Comparison of ENCODE assay signal across 13 cellular contexts in the genomic region with DNA sequence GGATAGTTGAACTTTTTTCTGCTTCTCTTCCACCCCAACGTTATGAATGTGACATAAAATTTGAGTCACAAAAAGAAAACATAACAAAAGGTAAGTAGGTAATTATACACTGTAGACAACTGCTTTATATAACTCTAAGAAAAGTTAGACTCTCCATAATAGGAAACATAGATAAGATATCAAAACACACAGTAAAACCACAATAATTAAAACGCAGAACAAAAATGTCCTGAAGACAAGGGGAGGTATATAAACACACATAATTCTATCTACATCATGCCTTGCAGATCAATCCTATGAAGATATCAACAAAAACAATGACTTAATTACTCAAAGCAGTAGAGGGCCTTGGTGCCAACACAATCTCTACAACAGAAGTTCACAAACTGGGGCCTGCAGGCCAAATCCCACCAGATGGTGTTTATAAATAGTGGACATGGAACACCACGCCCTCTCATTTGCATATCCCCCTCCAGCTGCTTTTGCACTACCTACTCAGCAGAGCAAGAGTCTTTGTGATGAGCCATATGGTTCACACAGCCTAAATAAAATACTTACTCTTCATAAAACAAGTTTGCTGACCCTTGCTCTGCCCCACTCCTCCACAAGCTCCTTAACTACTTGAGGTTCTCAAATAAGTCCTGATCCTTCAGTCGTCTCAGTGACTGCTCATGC.
DNase-seq lines count a peak whose midpoint lies in the region; ATAC-seq lines count a peak whose summit lies in the region.
"Had no signal": no experiment of that assay in that cellular context is flagged by ENCODE, and none has a peak within 500 bp of the region (broad histone marks: within the 10 kb centered on the region; RNA-seq: fewer than 3 reads in every experiment).

No MANE protein-coding gene starts in this region.

- H3K9me3 Mint-ChIP-seq in activated naive CD8-positive, alpha-beta T cell (ENCODE audit: low read depth): peaks cover 3% of the 10 kb centered on the region
- H3K9me3 Mint-ChIP-seq in activated naive CD8-positive, alpha-beta T cell treated with anti-CD3 and anti-CD28 coated beads for 36 hours: peaks cover 6% of the 10 kb centered on the region
- peaks cover 0 to 3% of the 10 kb centered on the region in 2 donors for H3K9me3 Mint-ChIP-seq in effector memory CD8-positive, alpha-beta T cell
- H3K9me3 Mint-ChIP-seq in stimulated activated effector memory CD8-positive, alpha-beta T cell treated with anti-CD3 and anti-CD28 coated beads, Interleukin-12 subunit alpha, Interleukin-12 subunit beta, amount 100 ng/mL, for 72 hours: peaks cover 3% of the 10 kb centered on the region
- peaks cover 13% of the 10 kb centered on the region for H3K9me3 Mint-ChIP-seq in activated CD4-positive, alpha-beta T cell treated with anti-CD3 and anti-CD28 coated beads, Interleukin-2, amount 10 ng/mL, durations not matched to agents 7 days and 5 days

- CTCF ChIA-PET in activated CD4-positive, alpha-beta T cell treated with anti-CD3 and anti-CD28 coated beads, Interleukin-2, amount 10 ng/mL, durations not matched to agents 7 days and 5 days (lab: Charles Lee): interaction anchor here (1.0 to 1.4 kb wide), 2 partner anchors 13 to 32 kb away, joined by 3 read pairs; no protein-coding TSS in a partner anchor

- POLR2A ChIA-PET in activated CD4-positive, alpha-beta T cell treated with anti-CD3 and anti-CD28 coated beads, Interleukin-2, amount 10 ng/mL, durations not matched to agents 7 days and 5 days (lab: Charles Lee): no interaction called here

- no peak for DNase-seq in activated naive CD8-positive, alpha-beta T cell treated with anti-CD3 and anti-CD28 coated beads for 36 hours
- peak; percentile 6 for DNase-seq in NCI-H446 treated with DMSO at 0.1 percent for 48 hours (lab: John Stamatoyannopoulos, UW)
- DNase-seq in effector memory CD8-positive, alpha-beta T cell: no peak
- DNase-seq in stimulated activated effector memory CD8-positive, alpha-beta T cell treated with anti-CD3 and anti-CD28 coated beads, Interleukin-12 subunit alpha, Interleukin-12 subunit beta, amount 100 ng/mL, for 72 hours (ENCODE audit: low spot score in 2 of 2): no peak
- no peak for DNase-seq in activated CD4-positive, alpha-beta T cell treated with anti-CD3 and anti-CD28 coated beads, Interleukin-2, amount 10 ng/mL, durations not matched to agents 7 days and 5 days
- DNase-seq in stimulated activated CD4-positive, alpha-beta T cell treated with anti-CD3 and anti-CD28 coated beads, Interleukin-12 subunit alpha, Interleukin-12 subunit beta, amount 100 ng/mL, for 4 hours: no peak
- DNase-seq: activated naive CD8-positive, alpha-beta T cell treated with anti-CD3 and anti-CD28 coated beads, Interleukin-2, amount 10 ng/mL, durations not matched to agents 7 days and 5 days; heart left ventricle; NCI-H146; PC-3; T-helper 9 cell had no signal

- no peak for ATAC-seq in effector memory CD8-positive, alpha-beta T cell (replicated peaks)
- ATAC-seq in stimulated activated effector memory CD8-positive, alpha-beta T cell treated with anti-CD3 and anti-CD28 coated beads, Interleukin-12 subunit alpha, Interleukin-12 subunit beta, amount 100 ng/mL, for 72 hours: no peak
- ATAC-seq in HG02973 (IDR thresholded peaks at IDR 0.05; ENCODE audit: unreplicated experiment): no peak
- ATAC-seq: PC-3 had no signal

- peaks cover 41% of the 10 kb centered on the region for H3K4me1 Mint-ChIP-seq in activated naive CD8-positive, alpha-beta T cell (ENCODE audit: low read depth)
- peaks cover 26% of the 10 kb centered on the region for H3K4me1 Mint-ChIP-seq in activated naive CD8-positive, alpha-beta T cell treated with anti-CD3 and anti-CD28 coated beads for 36 hours
- peaks cover 21 to 46% of the 10 kb centered on the region in 2 donors for H3K4me1 Mint-ChIP-seq in effector memory CD8-positive, alpha-beta T cell (ENCODE audit: low read depth in 2 of 2)
- peaks cover 26% of the 10 kb centered on the region for H3K4me1 Mint-ChIP-seq in stimulated activated effector memory CD8-positive, alpha-beta T cell treated with anti-CD3 and anti-CD28 coated beads, Interleukin-12 subunit alpha, Interleukin-12 subunit beta, amount 100 ng/mL, for 72 hours
- H3K4me1 Mint-ChIP-seq in activated CD4-positive, alpha-beta T cell treated with anti-CD3 and anti-CD28 coated beads, Interleukin-2, amount 10 ng/mL, durations not matched to agents 7 days and 5 days: peaks cover 13% of the 10 kb centered on the region

- H3K4me3 Mint-ChIP-seq in activated naive CD8-positive, alpha-beta T cell: peak overlapping the region; percentile 7
- H3K4me3 Mint-ChIP-seq in activated naive CD8-positive, alpha-beta T cell treated with anti-CD3 and anti-CD28 coated beads for 36 hours: no peak overlapping the region
- H3K4me3 Mint-ChIP-seq in effector memory CD8-positive, alpha-beta T cell: peak overlapping the region in 1 of 2 donors; percentile 1
- no peak overlapping the region for H3K4me3 Mint-ChIP-seq in stimulated activated effector memory CD8-positive, alpha-beta T cell treated with anti-CD3 and anti-CD28 coated beads, Interleukin-12 subunit alpha, Interleukin-12 subunit beta, amount 100 ng/mL, for 72 hours
- no peak overlapping the region for H3K4me3 Mint-ChIP-seq in activated CD4-positive, alpha-beta T cell treated with anti-CD3 and anti-CD28 coated beads, Interleukin-2, amount 10 ng/mL, durations not matched to agents 7 days and 5 days
- H3K4me3 Mint-ChIP-seq: activated naive CD8-positive, alpha-beta T cell treated with anti-CD3 and anti-CD28 coated beads, Interleukin-2, amount 10 ng/mL, durations not matched to agents 7 days and 5 days had no signal

- H3K27me3 Mint-ChIP-seq in activated naive CD8-positive, alpha-beta T cell: no peaks in the 10 kb centered on the region
- no peaks in the 10 kb centered on the region for H3K27me3 Mint-ChIP-seq in activated naive CD8-positive, alpha-beta T cell treated with anti-CD3 and anti-CD28 coated beads for 36 hours
- H3K27me3 Mint-ChIP-seq in effector memory CD8-positive, alpha-beta T cell: no peaks in the 10 kb centered on the region
- no peaks in the 10 kb centered on the region for H3K27me3 Mint-ChIP-seq in activated CD4-positive, alpha-beta T cell treated with anti-CD3 and anti-CD28 coated beads, Interleukin-2, amount 10 ng/mL, durations not matched to agents 7 days and 5 days
- H3K27me3 Mint-ChIP-seq: activated naive CD8-positive, alpha-beta T cell treated with anti-CD3 and anti-CD28 coated beads, Interleukin-2, amount 10 ng/mL, durations not matched to agents 7 days and 5 days had no signal

- H3K36me3 Mint-ChIP-seq in activated naive CD8-positive, alpha-beta T cell: peaks cover 24% of the 10 kb centered on the region
- H3K36me3 Mint-ChIP-seq in activated naive CD8-positive, alpha-beta T cell treated with anti-CD3 and anti-CD28 coated beads for 36 hours: peaks cover 24% of the 10 kb centered on the region
- peaks cover 13% of the 10 kb centered on the region for H3K36me3 Mint-ChIP-seq in effector memory CD8-positive, alpha-beta T cell (ENCODE audit: insufficient read depth)
- H3K36me3 Mint-ChIP-seq in stimulated activated effector memory CD8-positive, alpha-beta T cell treated with anti-CD3 and anti-CD28 coated beads, Interleukin-12 subunit alpha, Interleukin-12 subunit beta, amount 100 ng/mL, for 72 hours: peaks cover 7% of the 10 kb centered on the region
- peaks cover 19% of the 10 kb centered on the region for H3K36me3 Mint-ChIP-seq in activated CD4-positive, alpha-beta T cell treated with anti-CD3 and anti-CD28 coated beads, Interleukin-2, amount 10 ng/mL, durations not matched to agents 7 days and 5 days (ENCODE audit: low read depth)

- peak overlapping the region; percentile 66 for H3K27ac Mint-ChIP-seq in activated naive CD8-positive, alpha-beta T cell
- H3K27ac Mint-ChIP-seq in activated naive CD8-positive, alpha-beta T cell treated with anti-CD3 and anti-CD28 coated beads for 36 hours: no peak overlapping the region
- peak overlapping the region; percentile 66 to 83 for H3K27ac Mint-ChIP-seq in effector memory CD8-positive, alpha-beta T cell
- H3K27ac Mint-ChIP-seq in stimulated activated effector memory CD8-positive, alpha-beta T cell treated with anti-CD3 and anti-CD28 coated beads, Interleukin-12 subunit alpha, Interleukin-12 subunit beta, amount 100 ng/mL, for 72 hours: peak overlapping the region; percentile 38
- no peak overlapping the region for H3K27ac Mint-ChIP-seq in activated CD4-positive, alpha-beta T cell treated with anti-CD3 and anti-CD28 coated beads, Interleukin-2, amount 10 ng/mL, durations not matched to agents 7 days and 5 days

Comparison
In these comparisons a context has a peak if more than half of its experiments do, and no peak if none do; other contexts are left out.
1. H3K27ac Mint-ChIP-seq: peak in activated naive CD8-positive, alpha-beta T cell (single experiment), effector memory CD8-positive, alpha-beta T cell (2 of 2) and stimulated activated effector memory CD8-positive, alpha-beta T cell treated with anti-CD3 and anti-CD28 coated beads, Interleukin-12 subunit alpha, Interleukin-12 subunit beta, amount 100 ng/mL, for 72 hours (single experiment); none in activated naive CD8-positive, alpha-beta T cell treated with anti-CD3 and anti-CD28 coated beads for 36 hours (single experiment) and activated CD4-positive, alpha-beta T cell treated with anti-CD3 and anti-CD28 coated beads, Interleukin-2, amount 10 ng/mL, durations not matched to agents 7 days and 5 days (single experiment).